Comparison of ENCODE assay signal across 10 cellular contexts in the genomic region with DNA sequence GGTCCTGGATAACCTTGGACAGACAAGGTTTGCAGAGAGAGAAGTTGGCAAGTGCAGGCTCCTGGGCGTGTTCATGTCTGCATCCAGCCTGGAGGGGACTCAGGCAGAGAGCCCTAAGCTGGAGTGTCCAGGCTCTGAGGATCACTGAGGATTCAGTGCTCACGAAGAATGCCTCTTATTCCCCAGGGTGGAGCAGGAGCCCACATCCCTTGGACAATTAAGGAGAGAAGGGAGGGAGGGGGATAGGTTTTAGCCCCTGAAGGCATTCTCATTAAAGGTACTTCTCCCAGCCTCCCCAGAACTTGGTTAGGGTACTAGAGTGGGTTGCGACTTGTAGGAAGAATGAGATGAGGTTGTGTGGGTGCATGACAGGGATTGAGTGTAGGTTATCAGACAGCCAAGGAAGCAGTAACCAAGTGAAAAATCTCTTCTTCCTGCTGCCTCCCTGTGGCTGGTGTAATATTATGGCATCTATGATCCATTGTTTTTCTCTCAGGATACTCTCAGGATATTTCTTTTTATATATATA. TPM values are rescaled to one million over a fixed set of nuclear protein-coding genes. Genes with fewer than 3 reads are reported as not detected.
A peak's percentile ranks its signal among the peaks of the same experiment; 100 is the strongest.
DNase-seq lines count a peak whose midpoint lies in the region; TF ChIP-seq lines count a peak whose summit lies in the region.
"Had no signal": no experiment of that assay in that cellular context is flagged by ENCODE, and none has a peak within 500 bp of the region (broad histone marks: within the 10 kb centered on the region; RNA-seq: fewer than 3 reads in every experiment).

No MANE protein-coding gene starts in this region.

- H3K4me3 ChIP-seq in mesenchymal stem cell (ENCODE audit: insufficient read depth in 1 of 2, low read depth in 1 of 2, low read length in 2 of 2) (peak overlapping the region in 1 of 2 experiments; percentile 60), tibial artery (peak overlapping the region; percentile 29 to 37)

- H3K27ac ChIP-seq in mesenchymal stem cell (ENCODE audit: low read length, poor library complexity, severe bottlenecking) (no peak overlapping the region), tibial artery (peak overlapping the region in 1 of 2 donors; percentile 42)

- no peak overlapping the region for H3K27ac Mint-ChIP-seq in activated naive CD4-positive, alpha-beta T cell treated with anti-CD3 and anti-CD28 coated beads, Interleukin-2, amount 10 ng/mL, durations not matched to agents 7 days and 5 days
- peak overlapping the region; percentile 78 for H3K27ac Mint-ChIP-seq in activated CD4-positive, alpha-beta memory T cell treated with anti-CD3 and anti-CD28 coated beads, Interleukin-2, amount 10 ng/mL, durations not matched to agents 7 days and 5 days
- H3K27ac Mint-ChIP-seq: progenitor cell of endocrine pancreas had no signal

- H2BK15ac ChIP-seq in mesenchymal stem cell (ENCODE audit: low read depth, poor library complexity, severe bottlenecking), result no peak overlapping the region

- H3K9me3 ChIP-seq in mesenchymal stem cell (ENCODE audit: control insufficient read depth, low read length), result no peaks in the 10 kb centered on the region
- H3K9me3 ChIP-seq in tibial artery, result no peaks in the 10 kb centered on the region
- H3K9me3 ChIP-seq: SK-N-SH had no signal

- no peaks in the 10 kb centered on the region for H3K79me1 ChIP-seq in mesenchymal stem cell (replicated peaks; ENCODE audit: low read length, poor library complexity, severe bottlenecking)

- no peak overlapping the region for H4K8ac ChIP-seq in mesenchymal stem cell (ENCODE audit: low read length)

- intact Hi-C loops in tibial artery (cut with DNase I; ENCODE audit: low total_unique reads), result loop anchor here (10.0 kb wide), 1 partner anchor 52 kb away; no protein-coding TSS in a partner anchor

- CTCF ChIA-PET in activated naive CD4-positive, alpha-beta T cell treated with anti-CD3 and anti-CD28 coated beads, Interleukin-2, amount 10 ng/mL, durations not matched to agents 7 days and 5 days (lab: Charles Lee), result interaction anchor here (1.2 kb wide), 1 partner anchor 50 kb away, joined by 4 read pairs; no protein-coding TSS in a partner anchor
- CTCF ChIA-PET in activated CD4-positive, alpha-beta memory T cell treated with anti-CD3 and anti-CD28 coated beads, Interleukin-2, amount 10 ng/mL, durations not matched to agents 7 days and 5 days (lab: Charles Lee), result interaction anchor here (0.9 to 1.5 kb wide), 5 partner anchors 62 to 238 kb away, joined by 3 to 8 read pairs (median 6); a partner anchor contains a TSS

- H3K18ac ChIP-seq in mesenchymal stem cell (ENCODE audit: low read depth in 1 of 2, low read length in 2 of 2), result no peak overlapping the region

- H3K9ac ChIP-seq in mesenchymal stem cell (ENCODE audit: low read length), result peak overlapping the region; percentile 4
- H3K9ac ChIP-seq: SK-N-SH had no signal

- TF ChIP-seq CTCF in tibial artery (IDR thresholded peaks at IDR 0.05), result no peak

- no peaks in the 10 kb centered on the region for H3K9me3 Mint-ChIP-seq in activated naive CD4-positive, alpha-beta T cell treated with anti-CD3 and anti-CD28 coated beads, Interleukin-2, amount 10 ng/mL, durations not matched to agents 7 days and 5 days
- H3K9me3 Mint-ChIP-seq in activated CD4-positive, alpha-beta memory T cell treated with anti-CD3 and anti-CD28 coated beads, Interleukin-2, amount 10 ng/mL, durations not matched to agents 7 days and 5 days, result no peaks in the 10 kb centered on the region

- no peak overlapping the region for H2BK12ac ChIP-seq in mesenchymal stem cell (ENCODE audit: low read length in 2 of 2)

- DNase-seq in activated naive CD4-positive, alpha-beta T cell treated with anti-CD3 and anti-CD28 coated beads, Interleukin-2, amount 10 ng/mL, durations not matched to agents 7 days and 5 days, result no peak
- DNase-seq in activated naive CD4-positive, alpha-beta T cell treated with anti-CD3 and anti-CD28 coated beads, Interleukin-2, amount 50 U/mL, for 16 hours, result no peak
- DNase-seq in activated CD4-positive, alpha-beta memory T cell treated with anti-CD3 and anti-CD28 coated beads, Interleukin-2, amount 10 ng/mL, durations not matched to agents 7 days and 5 days, result no peak
- DNase-seq in mesenchymal stem cell (no peak), tibial artery (no peak), DMS114 treated with DMSO at 0.1 percent for 48 hours (lab: John Stamatoyannopoulos, UW; ENCODE audit: unreplicated experiment) (no peak), nucleus accumbens (lab: John Stamatoyannopoulos, UW) (no peak)
- DNase-seq in activated effector memory CD4-positive, alpha-beta T cell treated with Interleukin-2 at 50 U/mL for 16 hours, result no peak

- peaks cover 58% of the 10 kb centered on the region for H3K27me3 Mint-ChIP-seq in activated naive CD4-positive, alpha-beta T cell treated with anti-CD3 and anti-CD28 coated beads, Interleukin-2, amount 10 ng/mL, durations not matched to agents 7 days and 5 days
- H3K27me3 Mint-ChIP-seq in activated CD4-positive, alpha-beta memory T cell treated with anti-CD3 and anti-CD28 coated beads, Interleukin-2, amount 10 ng/mL, durations not matched to agents 7 days and 5 days, result no peaks in the 10 kb centered on the region

- no peak overlapping the region for H3K14ac ChIP-seq in mesenchymal stem cell (ENCODE audit: low read length in 2 of 2)

- POLR2A ChIA-PET in activated CD4-positive, alpha-beta memory T cell treated with anti-CD3 and anti-CD28 coated beads, Interleukin-2, amount 10 ng/mL, durations not matched to agents 7 days and 5 days (lab: Charles Lee), result interaction anchor here (0.7 to 5.0 kb wide), 7 partner anchors 14 to 238 kb away, joined by 3 to 32 read pairs (median 5); a partner anchor contains a TSS

- H2AFZ ChIP-seq in mesenchymal stem cell (ENCODE audit: low read depth, low read length), result no peak overlapping the region

- H2BK5ac ChIP-seq in mesenchymal stem cell (ENCODE audit: low read depth, low read length, poor library complexity, severe bottlenecking), result no peak overlapping the region

- peaks cover 0 to 14% of the 10 kb centered on the region in 2 experiments for H3K27me3 ChIP-seq in mesenchymal stem cell (ENCODE audit: control insufficient read depth in 1 of 2, insufficient read depth in 1 of 2, low read length in 2 of 2)
- H3K27me3 ChIP-seq in tibial artery, result peaks cover 0 to 11% of the 10 kb centered on the region in 2 donors

- H3K4me2 ChIP-seq in mesenchymal stem cell (ENCODE audit: low read length, poor library complexity, severe bottlenecking), result no peak overlapping the region
- H3K4me2 ChIP-seq: SK-N-SH had no signal

- no peak overlapping the region for H3K4ac ChIP-seq in mesenchymal stem cell (ENCODE audit: low read depth in 1 of 2, low read length in 2 of 2)

- no peak overlapping the region for H2BK120ac ChIP-seq in mesenchymal stem cell (ENCODE audit: low read depth, low read length)

- 82% methylated on average over 3 of the region's 3 CpGs for WGBS in mesenchymal stem cell

- H3K23ac ChIP-seq in mesenchymal stem cell (ENCODE audit: low read length in 2 of 2), result no peak overlapping the region

- peaks cover 48% of the 10 kb centered on the region for H3K4me1 Mint-ChIP-seq in activated naive CD4-positive, alpha-beta T cell treated with anti-CD3 and anti-CD28 coated beads, Interleukin-2, amount 10 ng/mL, durations not matched to agents 7 days and 5 days
- peaks cover 70% of the 10 kb centered on the region for H3K4me1 Mint-ChIP-seq in activated CD4-positive, alpha-beta memory T cell treated with anti-CD3 and anti-CD28 coated beads, Interleukin-2, amount 10 ng/mL, durations not matched to agents 7 days and 5 days

- H3K36me3 Mint-ChIP-seq in activated naive CD4-positive, alpha-beta T cell treated with anti-CD3 and anti-CD28 coated beads, Interleukin-2, amount 10 ng/mL, durations not matched to agents 7 days and 5 days, result no peaks in the 10 kb centered on the region
- peaks cover 20% of the 10 kb centered on the region for H3K36me3 Mint-ChIP-seq in activated CD4-positive, alpha-beta memory T cell treated with anti-CD3 and anti-CD28 coated beads, Interleukin-2, amount 10 ng/mL, durations not matched to agents 7 days and 5 days (ENCODE audit: low read depth)

- no peaks in the 10 kb centered on the region for H3K36me3 ChIP-seq in mesenchymal stem cell (ENCODE audit: control insufficient read depth in 1 of 2, insufficient read depth in 2 of 2, low read depth in 1 of 2, low read length in 2 of 2)
- no peaks in the 10 kb centered on the region for H3K36me3 ChIP-seq in tibial artery

- H4K91ac ChIP-seq in mesenchymal stem cell (ENCODE audit: low read length), result no peak overlapping the region

- no peak overlapping the region for H2AK5ac ChIP-seq in mesenchymal stem cell (ENCODE audit: low read length, severe bottlenecking)

- peaks cover 8% of the 10 kb centered on the region for H3K4me1 ChIP-seq in mesenchymal stem cell (ENCODE audit: control insufficient read depth, insufficient read depth, low read depth, low read length)
- H3K4me1 ChIP-seq in tibial artery, result peaks cover 0 to 15% (median 7%) of the 10 kb centered on the region in 4 donors

- peak overlapping the region; percentile 64 for H3K4me3 Mint-ChIP-seq in activated naive CD4-positive, alpha-beta T cell treated with anti-CD3 and anti-CD28 coated beads, Interleukin-2, amount 10 ng/mL, durations not matched to agents 7 days and 5 days
- peak overlapping the region; percentile 79 for H3K4me3 Mint-ChIP-seq in activated CD4-positive, alpha-beta memory T cell treated with anti-CD3 and anti-CD28 coated beads, Interleukin-2, amount 10 ng/mL, durations not matched to agents 7 days and 5 days

RNA-seq across cellular contexts. Expression of a gene that starts 0.7 kb away (rescaled TPM):
- 10 to 100 TPM; 89.8 to 95.6 TPM for total RNA-seq in activated CD4-positive, alpha-beta memory T cell treated with anti-CD3 and anti-CD28 coated beads, Interleukin-2, amount 10 ng/mL, durations not matched to agents 7 days and 5 days
- 10.6 TPM for polyA plus RNA-seq in mesenchymal stem cell (2013, experiment 1 of 2)
- 8.7 TPM for polyA plus RNA-seq in mesenchymal stem cell (2013, experiment 2 of 2)

RNA-seq across cellular contexts. Expression of a gene that starts 3.0 kb away (rescaled TPM):
- 100 to 1,000 TPM; 173 to 176 TPM for total RNA-seq in activated CD4-positive, alpha-beta memory T cell treated with anti-CD3 and anti-CD28 coated beads, Interleukin-2, amount 10 ng/mL, durations not matched to agents 7 days and 5 days
- polyA plus RNA-seq in mesenchymal stem cell (2013, experiment 1 of 2), result 3.1 TPM
- 2.4 TPM for polyA plus RNA-seq in mesenchymal stem cell (2013, experiment 2 of 2)
